In the genomic region with DNA sequence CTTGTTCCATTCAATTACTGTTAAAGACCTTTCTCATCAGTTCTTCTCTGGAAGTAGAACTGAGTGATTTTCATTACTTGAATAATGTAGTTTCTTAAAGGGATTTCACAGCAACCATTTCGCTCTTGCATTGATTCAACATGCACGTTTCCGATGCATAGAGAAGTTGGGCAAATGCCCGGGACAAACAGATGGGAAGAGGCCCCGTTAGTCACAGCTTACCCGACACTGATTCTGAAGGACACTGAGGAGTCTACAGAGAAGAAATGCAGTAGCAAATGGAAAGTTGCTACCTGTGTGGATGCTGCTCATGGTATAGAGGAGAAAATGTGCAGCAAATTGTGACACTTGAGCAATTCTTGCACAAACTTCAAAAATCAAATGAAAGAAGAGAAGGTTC, we compare ENCODE assay signal across 16 cellular contexts. TPM values are rescaled to one million over a fixed set of nuclear protein-coding genes. Genes with fewer than 3 reads are reported as not detected.
DNase-seq lines count a peak whose midpoint lies in the region; ATAC-seq, FAIRE-seq and TF ChIP-seq lines count a peak whose summit lies in the region.
"Had no signal": no experiment of that assay in that cellular context is flagged by ENCODE, and none has a peak within 500 bp of the region (broad histone marks: within the 10 kb centered on the region; RNA-seq: fewer than 3 reads in every experiment).

No MANE protein-coding gene starts in this region.

- no peaks in the 10 kb centered on the region for H3K79me1 ChIP-seq in H1 (ENCODE audit: low read depth, low read length)

- H3K4me2 ChIP-seq in H1 (ENCODE audit: insufficient read depth in 1 of 2, low read depth in 2 of 2, low read length in 2 of 2) = no peak overlapping the region

- no peak overlapping the region for H4K91ac ChIP-seq in H1 (replicated peaks; ENCODE audit: insufficient read length, low read length)

- WGBS in H1 (ENCODE audit: extremely low coverage in 1 of 2, insufficient coverage in 1 of 2, insufficient read length in 1 of 2, insufficient replicate concordance in 2 of 2, low coverage in 1 of 2, low lambda C conversion rate in 2 of 2, missing lambda C conversion rate in 1 of 2), 2 experiments = 94% methylated on average over 6 of the region's 6 CpGs; no CpG with 5 or more reads in 1 of the 2 experiments

- no TSS peak for BruUV-seq in Caco-2 (replicated peaks; lab: Mats Ljungman, UMichigan)

- H3K27ac ChIP-seq in H1 (ENCODE audit: low read depth, low read length) = no peak overlapping the region

- H3K4me1 Mint-ChIP-seq in Caco-2 (ENCODE audit: low read depth, unreplicated experiment) = no peaks in the 10 kb centered on the region

- H3K36me3 ChIP-seq in H1 (ENCODE audit: control insufficient read depth in 2 of 4, insufficient read depth in 4 of 4, low read length in 3 of 4) (no peaks in the 10 kb centered on the region), Caco-2 (ENCODE audit: control insufficient read depth, insufficient read depth, low read length) (no peaks in the 10 kb centered on the region)

- H3K4me1 ChIP-seq in H1 (replicated peaks in 1 of 4; ENCODE audit: control insufficient read depth in 3 of 4, insufficient read depth in 4 of 4, low read length in 3 of 4) (no peaks in the 10 kb centered on the region), Caco-2 (peaks cover 3% of the 10 kb centered on the region; the same call in 1 of the 2 replicates)

- no peak overlapping the region for H2BK120ac ChIP-seq in H1 (replicated peaks; ENCODE audit: low read depth, low read length)

- no peak overlapping the region for H3K18ac ChIP-seq in H1 (ENCODE audit: extremely low read depth, low read length)

- no peak overlapping the region for H3K4me3 ChIP-seq in H1 (ENCODE audit: extremely low read depth in 1 of 4, insufficient read depth in 2 of 4, low read depth in 3 of 4, low read length in 4 of 4)
- no peak overlapping the region for H3K4me3 ChIP-seq in Caco-2 (ENCODE audit: low read depth, low read length)

- peaks cover 17% of the 10 kb centered on the region for H3K27me3 Mint-ChIP-seq in Caco-2 (ENCODE audit: insufficient read depth, unreplicated experiment)

- H3K4ac ChIP-seq in H1 (replicated peaks; ENCODE audit: insufficient read length, low read depth, low read length) = no peak overlapping the region

- TF ChIP-seq EP300 in H1 (IDR thresholded peaks at IDR 0.05; ENCODE audit: borderline replicate concordance in 1 of 2, low read depth in 2 of 2, low read length in 2 of 2) = no peak

- no peak overlapping the region for H3K23ac ChIP-seq in H1 (ENCODE audit: insufficient read length)

- H3K27ac Mint-ChIP-seq in Caco-2 (ENCODE audit: unreplicated experiment) = no peak overlapping the region
- H3K27ac Mint-ChIP-seq: CD14-positive monocyte had no signal

- TF ChIP-seq POLR2A in H1 (IDR thresholded peaks at IDR 0.05; ENCODE audit: control extremely low read depth in 1 of 2, low read depth in 2 of 2, low read length in 2 of 2) = no peak

- TF ChIP-seq CTCF in H1 (IDR thresholded peaks at IDR 0.05; ENCODE audit: control extremely low read depth in 1 of 3, insufficient read depth in 1 of 3, low read depth in 1 of 3, low read length in 3 of 3) (no peak), Caco-2 (IDR thresholded peaks at IDR 0.05; ENCODE audit: insufficient read depth in 1 of 2, low read depth in 1 of 2, low read length in 1 of 2, severe bottlenecking in 1 of 2, unreplicated experiment in 1 of 2) (no peak)

- H2BK20ac ChIP-seq in H1 (ENCODE audit: low read length) = no peak overlapping the region

- no peak overlapping the region for H2AK5ac ChIP-seq in H1 (ENCODE audit: low read depth, low read length)

- H3K9me3 ChIP-seq in H1 (ENCODE audit: insufficient read depth in 2 of 2, low read depth in 1 of 2, low read length in 1 of 2) = no peaks in the 10 kb centered on the region
- no peaks in the 10 kb centered on the region for H3K9me3 ChIP-seq in Caco-2

- no peak for TF ChIP-seq RAD21 in H1 (IDR thresholded peaks at IDR 0.05 in 1 of 2, conservative IDR thresholded peaks at IDR 0.05 in 1 of 2; ENCODE audit: low read depth in 2 of 2, low read length in 2 of 2)

- H2BK15ac ChIP-seq in H1 (ENCODE audit: low read length) = no peak overlapping the region

- ATAC-seq in GM21717 (IDR thresholded peaks at IDR 0.05; ENCODE audit: unreplicated experiment) = no peak

- H3K9ac ChIP-seq in H1 (replicated peaks in 1 of 4; ENCODE audit: extremely low read depth in 1 of 4, low read depth in 3 of 4, low read length in 3 of 4) = no peak overlapping the region

- H4K20me1 ChIP-seq in H1 (replicated peaks in 1 of 2; ENCODE audit: control insufficient read depth in 1 of 2, insufficient read depth in 2 of 2, low read length in 2 of 2) = no peaks in the 10 kb centered on the region

- H2BK5ac ChIP-seq in H1 (ENCODE audit: low read depth, low read length) = no peak overlapping the region

- no peaks in the 10 kb centered on the region for H3K23me2 ChIP-seq in H1 (ENCODE audit: low read depth, low read length)

- intact Hi-C loops in posterior cingulate gyrus (cut with DNase I) = no loop called here
- intact Hi-C loops in Caco-2 (cut with micrococcal nuclease; ENCODE audit: unreplicated experiment) = no loop called here

- POLR2A ChIA-PET in H1 (lab: Charles Lee; ENCODE audit: partially characterized antibody) (no interaction called here), Caco-2 (lab: Charles Lee) (no interaction called here)

- no peaks in the 10 kb centered on the region for H3K36me3 Mint-ChIP-seq in Caco-2 (ENCODE audit: insufficient read depth, unreplicated experiment)
- H3K36me3 Mint-ChIP-seq: CD14-positive monocyte had no signal

- no peak overlapping the region for H3K4me3 Mint-ChIP-seq in Caco-2 (ENCODE audit: unreplicated experiment)
- H3K4me3 Mint-ChIP-seq: CD14-positive monocyte had no signal

- H2AFZ ChIP-seq in H1 (ENCODE audit: low read length) = 0 out of 2 replicates have a peak overlapping the region, but pooled peaks have one; percentile 84

- H3K56ac ChIP-seq in H1 (replicated peaks; ENCODE audit: insufficient read length, low read depth, low read length) = no peak overlapping the region

- no peak for FAIRE-seq in H1 (lab: Jason Lieb, UNC)

- H3K9me3 Mint-ChIP-seq in Caco-2 (ENCODE audit: unreplicated experiment) = no peaks in the 10 kb centered on the region
- H3K9me3 Mint-ChIP-seq: CD14-positive monocyte had no signal

- H3K14ac ChIP-seq in H1 (ENCODE audit: insufficient read length) = no peak overlapping the region

- DNase-seq in DMS 273 treated with DMSO at 0.1 percent for 48 hours (lab: John Stamatoyannopoulos, UW) (peak; percentile 29), NCI-H446 (lab: John Stamatoyannopoulos, UW) (peak; percentile 69 to 79), H1 (ENCODE audit: low read depth in 1 of 2, low spot score in 2 of 2) (no peak), posterior cingulate gyrus (peak in 6 of 10 donors; percentile 34 to 89 (median 60)), Caco-2 (no peak), NCI-H345 (lab: John Stamatoyannopoulos, UW) (no peak)
- DNase-seq: DMS79 treated with DMSO at 0.1 percent for 48 hours, GOT3, NCI-H1092 treated with DMSO at 0.1 percent for 48 hours, NCI-H146, NCI-H2081 treated with DMSO at 0.1 percent for 48 hours, NCI-H524, NCI-H82 had no signal

- CTCF ChIA-PET in H1 (lab: Charles Lee; ENCODE audit: partially characterized antibody) (interaction anchor here (0.6 to 1.4 kb wide), 3 partner anchors 38 to 114 kb away, joined by 3 to 4 read pairs (median 3); no protein-coding TSS in a partner anchor), Caco-2 (lab: Charles Lee) (no interaction called here)

- no peak overlapping the region for H2BK12ac ChIP-seq in H1 (ENCODE audit: low read depth, low read length)

- H4K8ac ChIP-seq in H1 (ENCODE audit: extremely low read depth, insufficient read depth, low read length) = no peak overlapping the region

- H3K79me2 ChIP-seq in H1 (ENCODE audit: control insufficient read depth in 1 of 2, insufficient read depth in 2 of 2, low read length in 2 of 2) = no peaks in the 10 kb centered on the region

- no peak overlapping the region for H4K5ac ChIP-seq in H1 (ENCODE audit: insufficient read length, low read depth, low read length)

- H3K27me3 ChIP-seq in H1 (replicated peaks in 1 of 4; ENCODE audit: control insufficient read depth in 3 of 4, extremely low read depth in 1 of 4, insufficient read depth in 3 of 4, low read length in 3 of 4) (no peaks in the 10 kb centered on the region), Caco-2 (replicated peaks; ENCODE audit: control insufficient read depth, insufficient read depth, low read length) (no peaks in the 10 kb centered on the region)

TF ChIP-seq in H1, 55 proteins besides CTCF, POLR2A, EP300 and RAD21 (continues in another document):
- no peak for TF ChIP-seq KDM1A (IDR thresholded peaks at IDR 0.05; ENCODE audit: borderline replicate concordance, low read length)
- no peak for TF ChIP-seq TBP (IDR thresholded peaks at IDR 0.05; ENCODE audit: low read depth, low read length)
- TF ChIP-seq SRF (IDR thresholded peaks at IDR 0.05; ENCODE audit: low read depth, low read length) = no peak
- no peak for TF ChIP-seq TCF12 (IDR thresholded peaks at IDR 0.05; ENCODE audit: low read depth, low read length)
- TF ChIP-seq SP4 (IDR thresholded peaks at IDR 0.05; ENCODE audit: low read length) = no peak
- no peak for TF ChIP-seq PHF8 (conservative IDR thresholded peaks at IDR 0.05; ENCODE audit: low read depth, low read length)
- TF ChIP-seq RNF2 (IDR thresholded peaks at IDR 0.05; ENCODE audit: borderline replicate concordance, low read depth, low read length, missing control alignments, poor library complexity, severe bottlenecking) = no peak

RNA-seq across cellular contexts. Expression of a gene that starts 32.3 kb away (rescaled TPM):
- total RNA-seq in H1 (2021; fragmentation: NEBNext Ultra II Directional; extraction: Animal tissue kit (Norgen Biotek cat#: 25700)) = not detected in 2 replicates
- polyA plus RNA-seq in H1 (2011; rRNA removed) = not detected in 2 replicates
- not detected for polyA plus RNA-seq in H1 (2011; cell fraction: cytosol; rRNA removed)
- polyA plus RNA-seq in H1 (2011; cell fraction: nucleus; rRNA removed) = not detected
- not detected in 4 replicates for polyA plus RNA-seq in H1 (2012, experiment 1 of 2)
- polyA plus RNA-seq in H1 (2012, experiment 2 of 2) = not detected
- polyA plus RNA-seq in H1 (2013, experiment 1 of 2) = not detected
- not detected for polyA plus RNA-seq in H1 (2013, experiment 2 of 2)
- not detected in 2 replicates for polyA minus RNA-seq in H1 (2011; rRNA and poly(A)+ RNA removed)
- not detected for polyA minus RNA-seq in H1 (2011; cell fraction: cytosol; rRNA and poly(A)+ RNA removed)
- not detected for polyA minus RNA-seq in H1 (2011; cell fraction: nucleus; rRNA and poly(A)+ RNA removed)
- not detected in 2 replicates for total RNA-seq in Caco-2 (2022)
- total RNA-seq: T-helper 1 cell treated with Interleukin-12 subunit alpha and Interleukin-12 subunit beta and Interleukin-4 antibody, amounts not matched to agents 30 ng/mL and 1 ng/mL, for 36 hours had no signal
- polyA plus RNA-seq: CD14-positive monocyte had no signal

RNA-seq across cellular contexts. Expression of a gene that starts 58.9 kb away (rescaled TPM):
- not detected in 2 replicates for total RNA-seq in H1 (2021; fragmentation: NEBNext Ultra II Directional; extraction: Animal tissue kit (Norgen Biotek cat#: 25700))
- polyA plus RNA-seq in H1 (2011; rRNA removed) = not detected in 2 replicates
- polyA plus RNA-seq in H1 (2011; cell fraction: cytosol; rRNA removed) = not detected
- polyA plus RNA-seq in H1 (2011; cell fraction: nucleus; rRNA removed) = not detected
- polyA plus RNA-seq in H1 (2012, experiment 1 of 2) = not detected in 4 replicates
- not detected for polyA plus RNA-seq in H1 (2012, experiment 2 of 2)
- polyA plus RNA-seq in H1 (2013, experiment 1 of 2) = not detected
- polyA plus RNA-seq in H1 (2013, experiment 2 of 2) = not detected
- not detected in 2 replicates for polyA minus RNA-seq in H1 (2011; rRNA and poly(A)+ RNA removed)
- not detected for polyA minus RNA-seq in H1 (2011; cell fraction: cytosol; rRNA and poly(A)+ RNA removed)
- polyA minus RNA-seq in H1 (2011; cell fraction: nucleus; rRNA and poly(A)+ RNA removed) = not detected
- not detected in 2 replicates for total RNA-seq in Caco-2 (2022)
- polyA plus RNA-seq: CD14-positive monocyte had no signal

Comparison
In these comparisons a context has a peak if more than half of its experiments do, and no peak if none do; other contexts are left out.
1. DNase-seq: peak in DMS 273 treated with DMSO at 0.1 percent for 48 hours (single experiment), NCI-H446 (2 of 2) and posterior cingulate gyrus (6 of 10); none in H1 (0 of 2), Caco-2 (0 of 2) and NCI-H345 (single experiment).